In genomic region chrX:108091878-108092291, GRCh38 we compare ENCODE assay signal across 8 cellular contexts. TPM values are rescaled to one million over a fixed set of nuclear protein-coding genes. Genes with fewer than 3 reads are reported as not detected.
DNase-seq lines count a peak whose midpoint lies in the region; ATAC-seq, FAIRE-seq and TF ChIP-seq lines count a peak whose summit lies in the region.

No MANE protein-coding gene starts in this region.

- no peak overlapping the region for H3K9ac ChIP-seq in HUES48 (ENCODE audit: low read depth, low read length)

- H3K27ac ChIP-seq in HUES48 (ENCODE audit: low read depth, low read length) = no peak overlapping the region
- H3K27ac ChIP-seq in brain microvascular endothelial cell = peak overlapping the region; percentile 14
- H3K27ac ChIP-seq in uterus = peak overlapping the region in 1 of 2 donors; percentile 75

- in situ Hi-C loops in brain microvascular endothelial cell (cut with HindIII; ENCODE audit: low pct_ligation_motif_present, low sequenced_read_pairs) = no loop called here

- H3K27me3 ChIP-seq in HUES48 (ENCODE audit: control insufficient read depth, insufficient read depth, low read length) = 0 out of 2 replicates have a peak, but pooled peaks cover 7% of the 10 kb centered on the region
- no peaks in the 10 kb centered on the region for H3K27me3 ChIP-seq in brain microvascular endothelial cell (replicated peaks)
- no peaks in the 10 kb centered on the region for H3K27me3 ChIP-seq in uterus

- peak overlapping the region; percentile 94 for H3K4me3 ChIP-seq in HUES48 (ENCODE audit: low read depth, low read length)
- H3K4me3 ChIP-seq in brain microvascular endothelial cell (ENCODE audit: low read depth, low read length) = peak overlapping the region; percentile 74
- H3K4me3 ChIP-seq in lower leg skin (ENCODE audit: low read depth, poor library complexity, severe bottlenecking) = peak overlapping the region; percentile 47
- peak overlapping the region; percentile 36 to 44 for H3K4me3 ChIP-seq in uterus

- intact Hi-C loops in lower leg skin (cut with DNase I; ENCODE audit: low total_unique reads) (no loop called here), uterus (cut with DNase I; ENCODE audit: low total_unique reads) (no loop called here)

- peak; percentile 35 for DNase-seq in NCI-H146 treated with DMSO at 0.1 percent for 48 hours (lab: John Stamatoyannopoulos, UW; ENCODE audit: unreplicated experiment)
- DNase-seq in NCI-H146 (lab: John Stamatoyannopoulos, UW) = no peak
- DNase-seq in brain microvascular endothelial cell = no peak
- DNase-seq in lower leg skin (ENCODE audit: low spot score in 2 of 2) = no peak
- no peak for DNase-seq in uterus
- no peak for DNase-seq in H54 (ENCODE audit: insufficient read length, low spot score)

- no peaks in the 10 kb centered on the region for H3K4me1 ChIP-seq in HUES48 (ENCODE audit: control insufficient read depth, insufficient read depth, low read length)
- H3K4me1 ChIP-seq in uterus = no peaks in the 10 kb centered on the region

- H3K36me3 ChIP-seq in HUES48 (ENCODE audit: control insufficient read depth, insufficient read depth, low read length) (peaks cover 20% of the 10 kb centered on the region), brain microvascular endothelial cell (replicated peaks) (peaks cover 3% of the 10 kb centered on the region), uterus (no peaks in the 10 kb centered on the region)

- TF ChIP-seq POLR2A in lower leg skin (IDR thresholded peaks at IDR 0.05) (no peak), uterus (IDR thresholded peaks at IDR 0.05) (no peak), H54 (IDR thresholded peaks at IDR 0.05; ENCODE audit: low read depth, low read length) (no peak)

- H3K9me3 ChIP-seq in HUES48 (ENCODE audit: control insufficient read depth, insufficient read depth, low read length) (no peaks in the 10 kb centered on the region), uterus (no peaks in the 10 kb centered on the region)

- TF ChIP-seq CTCF in brain microvascular endothelial cell (IDR thresholded peaks at IDR 0.05; ENCODE audit: low read depth, low read length, missing control alignments) (no peak), lower leg skin (IDR thresholded peaks at IDR 0.05) (no peak), uterus (IDR thresholded peaks at IDR 0.05) (no peak)

- peak; percentile 50 for ATAC-seq in GM21528 (IDR thresholded peaks at IDR 0.05; ENCODE audit: low FRiP score, unreplicated experiment)

- FAIRE-seq in H54 (lab: Jason Lieb, UNC) = no peak

- 0 to 51% methylated on average over 5 to 15 of the region's 15 CpGs for WGBS in lower leg skin, 2 donors

RNA-seq across cellular contexts. Expression of gene ATG4A, which starts 0.3 kb away (rescaled TPM):
- total RNA-seq in lower leg skin (1 to 10 TPM; 3.8 to 9.1 (median 6.5) TPM), uterus (10 to 100 TPM in 2 of 4 donors, 1 to 10 TPM in 2; 4.9 to 13.2 (median 8.9) TPM)

RNA-seq across cellular contexts. Expression of gene PSMD10, which starts 0.5 kb away (rescaled TPM):
- total RNA-seq in lower leg skin (10 to 100 TPM; 23.4 to 42.5 (median 36.0) TPM), uterus (10 to 100 TPM; 19.1 to 89.9 (median 43.6) TPM)

RNA-seq across cellular contexts. Expression of gene VSIG1, which starts 47.0 kb away (rescaled TPM):
- total RNA-seq in lower leg skin (1 to 10 TPM in 2 of 4 donors, not detected in 2; 1.2 to 1.6 TPM), uterus (under 1 TPM in 2 of 4 donors, not detected in 2; 0.37 to 0.48 TPM)

Comparison
In these comparisons a context has a peak if more than half of its experiments do, and no peak if none do; other contexts are left out.
1. H3K4me3 ChIP-seq: peak in every context shown above with its lines; median percentile 94 in HUES48; 74 in brain microvascular endothelial cell; 47 in lower leg skin; 40 in uterus.